Comparison of ENCODE assay signal across 9 cellular contexts in genomic region chr5:143200781-143201398, GRCh38.
A peak's percentile ranks its signal among the peaks of the same experiment; 100 is the strongest.
DNase-seq lines count a peak whose midpoint lies in the region; ATAC-seq, FAIRE-seq and TF ChIP-seq lines count a peak whose summit lies in the region.
"Had no signal": no experiment of that assay in that cellular context is flagged by ENCODE, and none has a peak within 500 bp of the region (broad histone marks: within the 10 kb centered on the region; RNA-seq: fewer than 3 reads in every experiment).

No MANE protein-coding gene starts in this region.

- H3K4me3 Mint-ChIP-seq in activated T-helper 17 cell treated with anti-CD3 and anti-CD28 coated beads, Interleukin-2, amount 50 U/mL, for 72 hours: no peak overlapping the region
- no peak overlapping the region for H3K4me3 Mint-ChIP-seq in nephron progenitor cell

- TF ChIP-seq CTCF in nephron progenitor cell (IDR thresholded peaks at IDR 0.05): no peak
- no peak for TF ChIP-seq CTCF in D721Med (IDR thresholded peaks at IDR 0.05; ENCODE audit: insufficient read depth, missing control alignments)

- H3K27me3 Mint-ChIP-seq in activated T-helper 17 cell treated with anti-CD3 and anti-CD28 coated beads, Interleukin-2, amount 50 U/mL, for 72 hours: no peaks in the 10 kb centered on the region
- peaks cover 5% of the 10 kb centered on the region for H3K27me3 Mint-ChIP-seq in nephron progenitor cell (ENCODE audit: low read depth, poor library complexity)

- no peak for FAIRE-seq in D721Med (lab: Jason Lieb, UNC)

- DNase-seq in COLO668 (lab: John Stamatoyannopoulos, UW; ENCODE audit: unreplicated experiment): peak; percentile 29
- peak in 71 of 76 experiments; percentile 9 to 90 (median 64) for DNase-seq in HUDEP-2 (lab: John Stamatoyannopoulos, UW; ENCODE audit: unreplicated experiment in 76 of 76)
- peak; percentile 42 for DNase-seq in kidney glomerular epithelial cell (lab: John Stamatoyannopoulos, UW)
- no peak for DNase-seq in LoVo (ENCODE audit: low spot score)
- no peak for DNase-seq in nephron progenitor cell
- DNase-seq in D721Med (ENCODE audit: insufficient read length, low spot score): no peak
- DNase-seq: activated gamma-delta T cell had no signal

- peaks cover 3% of the 10 kb centered on the region for H3K9me3 Mint-ChIP-seq in activated T-helper 17 cell treated with anti-CD3 and anti-CD28 coated beads, Interleukin-2, amount 50 U/mL, for 72 hours
- peaks cover 24% of the 10 kb centered on the region for H3K9me3 Mint-ChIP-seq in nephron progenitor cell

- no peaks in the 10 kb centered on the region for H3K36me3 Mint-ChIP-seq in activated T-helper 17 cell treated with anti-CD3 and anti-CD28 coated beads, Interleukin-2, amount 50 U/mL, for 72 hours (ENCODE audit: low read depth)
- H3K36me3 Mint-ChIP-seq in nephron progenitor cell (ENCODE audit: low read depth): peaks cover 5% of the 10 kb centered on the region

- peaks cover 10% of the 10 kb centered on the region for H3K4me1 Mint-ChIP-seq in activated T-helper 17 cell treated with anti-CD3 and anti-CD28 coated beads, Interleukin-2, amount 50 U/mL, for 72 hours
- H3K4me1 Mint-ChIP-seq in nephron progenitor cell: peaks cover 1% of the 10 kb centered on the region

- ATAC-seq in activated T-helper 17 cell treated with anti-CD3 and anti-CD28 coated beads, Interleukin-2, amount 50 U/mL, for 72 hours (replicated peaks): peak; percentile 49
- no peak for ATAC-seq in GM18907 (IDR thresholded peaks at IDR 0.05; ENCODE audit: unreplicated experiment)

- H3K27ac Mint-ChIP-seq in activated T-helper 17 cell treated with anti-CD3 and anti-CD28 coated beads, Interleukin-2, amount 50 U/mL, for 72 hours: no peak overlapping the region
- no peak overlapping the region for H3K27ac Mint-ChIP-seq in nephron progenitor cell

Comparison
In these comparisons a context has a peak if more than half of its experiments do, and no peak if none do; other contexts are left out.
1. DNase-seq: peak in COLO668 (single experiment), HUDEP-2 (71 of 76) and kidney glomerular epithelial cell (single experiment); none in LoVo (single experiment), nephron progenitor cell (single experiment) and D721Med (single experiment).